Comparison of ENCODE assay signal across 8 cellular contexts in the genomic region with DNA sequence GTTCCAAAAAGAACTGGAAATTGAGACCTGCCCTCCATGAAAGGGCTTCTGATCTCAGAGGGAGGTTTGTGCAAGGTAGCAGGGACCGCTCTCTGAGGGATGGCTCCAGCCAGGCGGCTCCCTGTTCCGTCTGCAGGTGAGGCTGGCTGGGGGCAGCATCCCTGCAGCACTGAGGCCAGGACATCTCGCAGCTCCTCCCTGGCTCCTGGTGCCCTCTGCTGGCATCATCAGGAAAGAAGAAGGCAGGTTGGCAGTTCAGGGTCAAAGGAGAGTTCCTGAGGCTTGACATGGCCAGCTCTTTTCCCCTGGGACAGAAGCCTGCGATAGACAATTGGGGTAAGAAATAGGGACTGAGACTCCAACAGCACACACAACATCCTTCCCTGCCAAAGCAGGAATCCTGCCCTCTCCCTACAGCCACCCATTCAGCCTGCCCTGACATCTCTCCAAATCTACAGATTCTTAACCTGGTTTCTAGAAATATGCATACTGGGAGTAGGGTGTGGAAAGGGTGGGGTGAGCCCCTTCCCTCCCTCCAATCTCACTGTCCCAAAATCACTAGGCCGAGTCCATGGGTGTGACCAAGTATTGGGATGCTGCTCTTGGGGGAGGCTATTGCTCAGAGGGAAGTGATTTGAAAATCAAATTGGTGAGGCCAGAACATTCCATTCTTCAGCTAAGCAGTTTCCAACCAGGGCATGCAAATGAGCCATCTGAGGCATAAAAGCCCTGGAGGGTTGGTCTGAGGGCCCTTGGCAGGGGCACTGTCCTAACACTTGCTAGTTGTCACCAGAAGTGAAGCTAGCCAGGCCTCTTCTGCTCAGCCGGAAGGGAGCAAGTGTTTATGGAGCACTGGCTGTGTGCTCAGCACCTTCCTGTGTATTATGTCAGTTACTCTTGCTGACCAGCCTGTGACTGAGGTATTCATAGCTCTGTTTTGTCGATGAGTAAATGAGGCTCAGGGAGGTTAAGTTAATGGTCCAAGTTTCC.
DNase-seq lines count a peak whose midpoint lies in the region; ATAC-seq, FAIRE-seq and TF ChIP-seq lines count a peak whose summit lies in the region.

No MANE protein-coding gene starts in this region.

- H3K4me1 Mint-ChIP-seq in Caco-2 (ENCODE audit: low read depth, unreplicated experiment): no peaks in the 10 kb centered on the region

- H3K9me3 Mint-ChIP-seq in Caco-2 (ENCODE audit: unreplicated experiment): no peaks in the 10 kb centered on the region

- CTCF ChIA-PET in Caco-2 (lab: Charles Lee): interaction anchor here (0.8 to 2.2 kb wide), 6 partner anchors 10 to 423 kb away, joined by 4 to 8 read pairs (median 4); no protein-coding TSS in a partner anchor

- H3K36me3 ChIP-seq in Caco-2 (ENCODE audit: control insufficient read depth, insufficient read depth, low read length) (no peaks in the 10 kb centered on the region), bronchial epithelial cell (ENCODE audit: control insufficient read depth, insufficient read depth, low read length) (no peaks in the 10 kb centered on the region)

- H3K27ac Mint-ChIP-seq in Caco-2 (ENCODE audit: unreplicated experiment): no peak overlapping the region

- TF ChIP-seq POLR2A in H54 (IDR thresholded peaks at IDR 0.05; ENCODE audit: low read depth, low read length): no peak

- ATAC-seq in HG02642 (IDR thresholded peaks at IDR 0.05; ENCODE audit: poor library complexity, unreplicated experiment) (no peak), HG02571 (IDR thresholded peaks at IDR 0.05; ENCODE audit: unreplicated experiment) (no peak), HG03521 (IDR thresholded peaks at IDR 0.05; ENCODE audit: unreplicated experiment) (no peak)

- no peaks in the 10 kb centered on the region for H3K4me1 ChIP-seq in Caco-2

- no peak for FAIRE-seq in bronchial epithelial cell (lab: Jason Lieb, UNC)
- no peak for FAIRE-seq in H54 (lab: Jason Lieb, UNC)

- H3K9me3 ChIP-seq in Caco-2: no peaks in the 10 kb centered on the region

- intact Hi-C loops in Caco-2 (cut with micrococcal nuclease; ENCODE audit: unreplicated experiment): loop anchor here (2.0 kb wide), 1 partner anchor 29 kb away; no protein-coding TSS in a partner anchor

- H3K27me3 ChIP-seq in Caco-2 (replicated peaks; ENCODE audit: control insufficient read depth, insufficient read depth, low read length) (no peaks in the 10 kb centered on the region), bronchial epithelial cell (ENCODE audit: control insufficient read depth, insufficient read depth, low read length) (no peaks in the 10 kb centered on the region)

- TF ChIP-seq EP300 in Ishikawa (IDR thresholded peaks at IDR 0.05; ENCODE audit: borderline replicate concordance): no peak

- H3K27me3 Mint-ChIP-seq in Caco-2 (ENCODE audit: insufficient read depth, unreplicated experiment): no peaks in the 10 kb centered on the region

- peak; percentile 42; the same call in 1 of the 2 replicates for TF ChIP-seq RAD21 in Ishikawa (IDR thresholded peaks at IDR 0.05; ENCODE audit: low read depth)

- POLR2A ChIA-PET in Caco-2 (lab: Charles Lee): interaction anchor here (0.6 kb wide), 1 partner anchor 550 kb away, joined by 5 read pairs; the partner anchor contains the start of gene CLASP1

- DNase-seq in Caco-2 (peak in 1 of 2 experiments; percentile 42), bronchial epithelial cell (ENCODE audit: low read depth) (no peak), medulla oblongata (ENCODE audit: extremely low spot score) (peak; percentile 47), H54 (ENCODE audit: insufficient read length, low spot score) (no peak)

- no peak overlapping the region for H3K4me3 Mint-ChIP-seq in Caco-2 (ENCODE audit: unreplicated experiment)

- peak; percentile 40 to 49 for TF ChIP-seq CTCF in Caco-2 (IDR thresholded peaks at IDR 0.05; ENCODE audit: insufficient read depth in 1 of 2, low read depth in 1 of 2, low read length in 1 of 2, severe bottlenecking in 1 of 2, unreplicated experiment in 1 of 2)
- peak; percentile 75 for TF ChIP-seq CTCF in bronchial epithelial cell (IDR thresholded peaks at IDR 0.05; ENCODE audit: insufficient read depth, low read length, severe bottlenecking)

- no peaks in the 10 kb centered on the region for H3K36me3 Mint-ChIP-seq in Caco-2 (ENCODE audit: insufficient read depth, unreplicated experiment)

- H3K4me3 ChIP-seq in Caco-2 (ENCODE audit: low read depth, low read length) (no peak overlapping the region), bronchial epithelial cell (ENCODE audit: low read depth, low read length) (no peak overlapping the region)

- BruUV-seq in Caco-2 (replicated peaks; lab: Mats Ljungman, UMichigan): no TSS peak

TF ChIP-seq in Ishikawa, 13 proteins besides CTCF, POLR2A, EP300 and RAD21:
- no peak for TF ChIP-seq CEBPB (IDR thresholded peaks at IDR 0.05)
- no peak for TF ChIP-seq EGR1 (IDR thresholded peaks at IDR 0.05)
- no peak for TF ChIP-seq TAF1 (IDR thresholded peaks at IDR 0.05; ENCODE audit: low read depth)
- TF ChIP-seq, protein P1, sequence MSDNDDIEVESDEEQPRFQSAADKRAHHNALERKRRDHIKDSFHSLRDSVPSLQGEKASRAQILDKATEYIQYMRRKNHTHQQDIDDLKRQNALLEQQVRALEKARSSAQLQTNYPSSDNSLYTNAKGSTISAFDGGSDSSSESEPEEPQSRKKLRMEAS (IDR thresholded peaks at IDR 0.05): no peak
- TF ChIP-seq, protein P2, sequence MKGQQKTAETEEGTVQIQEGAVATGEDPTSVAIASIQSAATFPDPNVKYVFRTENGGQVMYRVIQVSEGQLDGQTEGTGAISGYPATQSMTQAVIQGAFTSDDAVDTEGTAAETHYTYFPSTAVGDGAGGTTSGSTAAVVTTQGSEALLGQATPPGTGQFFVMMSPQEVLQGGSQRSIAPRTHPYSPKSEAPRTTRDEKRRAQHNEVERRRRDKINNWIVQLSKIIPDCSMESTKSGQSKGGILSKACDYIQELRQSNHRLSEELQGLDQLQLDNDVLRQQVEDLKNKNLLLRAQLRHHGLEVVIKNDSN (IDR thresholded peaks at IDR 0.05): no peak
